ENCODE assay signal across 8 cellular contexts in the genomic region with DNA sequence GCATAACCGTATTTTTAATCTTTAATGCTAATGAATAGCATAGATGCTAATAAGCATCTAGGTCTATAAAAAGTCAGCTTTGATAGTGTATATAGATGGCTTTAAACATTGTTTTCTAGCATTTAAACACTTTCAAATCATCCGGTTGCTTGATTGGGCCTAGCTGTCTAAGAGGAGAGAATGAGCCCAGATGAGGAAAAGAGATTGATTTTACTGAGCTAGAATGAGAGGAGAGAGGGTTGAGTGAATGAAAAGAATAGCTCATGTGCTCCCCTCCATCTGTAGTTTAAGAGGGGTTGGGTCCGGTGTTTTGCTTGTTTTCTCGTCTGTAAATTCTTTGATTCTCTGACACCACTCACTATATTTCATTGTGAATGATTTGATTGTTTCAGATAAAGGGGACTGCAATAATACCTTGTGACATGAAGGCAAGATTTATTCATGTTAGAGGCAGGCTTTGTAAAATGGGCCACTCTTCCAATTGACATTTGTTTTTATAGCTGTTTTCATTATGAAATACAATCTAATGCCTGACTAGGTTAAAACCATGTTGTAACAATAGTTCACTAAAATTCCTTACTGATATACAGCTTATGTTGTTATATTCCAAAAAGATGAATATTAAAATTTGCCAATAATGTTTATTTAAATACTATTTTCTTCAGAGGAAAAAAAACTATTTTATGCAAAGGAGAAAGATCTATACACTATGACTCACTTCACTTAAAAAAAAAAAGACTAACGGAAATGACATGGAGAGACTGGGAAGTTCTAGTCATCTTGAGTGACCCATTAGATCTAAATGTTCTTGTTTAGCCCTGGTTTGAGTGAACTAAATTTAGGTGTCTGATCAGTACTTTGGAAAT. TPM values are rescaled to one million over a fixed set of nuclear protein-coding genes. Genes with fewer than 3 reads are reported as not detected.
A peak's percentile ranks its signal among the peaks of the same experiment; 100 is the strongest.
DNase-seq lines count a peak whose midpoint lies in the region; ATAC-seq and TF ChIP-seq lines count a peak whose summit lies in the region.

No MANE protein-coding gene starts in this region.

- ATAC-seq in psoas muscle: peak; percentile 25 to 66 (median 46)
- no peak for ATAC-seq in HG02840 (IDR thresholded peaks at IDR 0.05; ENCODE audit: low FRiP score, unreplicated experiment)

- H3K4me3 ChIP-seq in epithelial cell of proximal tubule (ENCODE audit: low read depth, low read length): peak overlapping the region; percentile 97
- peak overlapping the region; percentile 99 for H3K4me3 ChIP-seq in psoas muscle
- no peak overlapping the region for H3K4me3 ChIP-seq in prostate gland

- WGBS in psoas muscle, 3 donors: 57 to 73% (median 59%) methylated on average over 5 of the region's 5 CpGs
- WGBS in prostate gland: 31% methylated on average over 5 of the region's 5 CpGs

- no peaks in the 10 kb centered on the region for H3K9me3 ChIP-seq in psoas muscle
- no peaks in the 10 kb centered on the region for H3K9me3 ChIP-seq in prostate gland

- H3K36me3 ChIP-seq in psoas muscle (ENCODE audit: insufficient read depth in 1 of 2, low read depth in 1 of 2): peaks cover 0 to 3% of the 10 kb centered on the region in 2 donors
- no peaks in the 10 kb centered on the region for H3K36me3 ChIP-seq in prostate gland

- in situ Hi-C loops in SK-MEL-5 (cut with HindIII; ENCODE audit: low pct_unique_long_range_greater_than_20kb, low sequenced_read_pairs): no loop called here

- no peak for TF ChIP-seq POLR2A in prostate gland (IDR thresholded peaks at IDR 0.05)

- H3K27ac ChIP-seq in psoas muscle (peak overlapping the region; percentile 77), prostate gland (peak overlapping the region in 1 of 2 donors; percentile 58)

- H3K27me3 ChIP-seq in psoas muscle (ENCODE audit: insufficient read depth in 3 of 3, low read length in 2 of 3) (no peaks in the 10 kb centered on the region), prostate gland (replicated peaks; ENCODE audit: insufficient read depth) (no peaks in the 10 kb centered on the region)

- DNase-seq in GM03348 (ENCODE audit: low spot score) (peak; percentile 40), SK-MEL-5 (ENCODE audit: low read depth, low spot score) (peak; percentile 68), epithelial cell of proximal tubule (ENCODE audit: low read depth) (no peak), psoas muscle (no peak), mucosa of gallbladder (ENCODE audit: low spot score) (no peak), prostate gland (ENCODE audit: low spot score) (no peak)
- DNase-seq in activated CD8-positive, alpha-beta memory T cell treated with anti-CD3 and anti-CD28 coated beads, Interleukin-2, amount 50 U/mL, for 4 hours: no peak

- peaks cover 74% of the 10 kb centered on the region for H3K4me1 ChIP-seq in psoas muscle
- peaks cover 11% of the 10 kb centered on the region for H3K4me1 ChIP-seq in prostate gland (replicated peaks)

- TF ChIP-seq CTCF in epithelial cell of proximal tubule (conservative IDR thresholded peaks at IDR 0.05; ENCODE audit: low read depth, low read length): no peak
- TF ChIP-seq CTCF in psoas muscle (IDR thresholded peaks at IDR 0.05): no peak
- TF ChIP-seq CTCF in prostate gland (IDR thresholded peaks at IDR 0.05): no peak

- intact Hi-C loops in psoas muscle (cut with DNase I): no loop called here
- intact Hi-C loops in prostate gland (cut with DNase I): loop anchor here (5.0 kb wide), 1 partner anchor 59 kb away; no protein-coding TSS in a partner anchor

RNA-seq across cellular contexts. Expression of a gene that starts 3.2 kb away (rescaled TPM):
- 118 and 121 TPM in 2 replicates for total RNA-seq in SK-MEL-5 (2014; rRNA removed; shearing (Covaris generic))
- 66.3 and 77.9 TPM in 2 replicates for polyA plus RNA-seq in SK-MEL-5 (2015; cell fraction: cytosol; rRNA removed)
- 55.0 and 56.7 TPM in 2 replicates for polyA plus RNA-seq in SK-MEL-5 (2015; cell fraction: nucleus; rRNA removed)
- total RNA-seq in epithelial cell of proximal tubule (41.7 and 47.5 TPM in 2 replicates), psoas muscle (100 to 1,000 TPM in 1 of 4 donors, 10 to 100 TPM in 3; 29.7 to 112 (median 56.3) TPM), mucosa of gallbladder (24.0 TPM), prostate gland (10 to 100 TPM; 28.5 to 46.6 TPM)
- 100 to 1,000 TPM in 1 of 3 donors, 10 to 100 TPM in 2; 28.7 to 107 (median 46.1) TPM for polyA plus RNA-seq in psoas muscle

Comparison
In these comparisons a context has a peak if more than half of its experiments do, and no peak if none do; other contexts are left out.
1. DNase-seq: peak in GM03348 (single experiment) and SK-MEL-5 (single experiment); none in epithelial cell of proximal tubule (single experiment), psoas muscle (0 of 2), activated CD8-positive, alpha-beta memory T cell treated with anti-CD3 and anti-CD28 coated beads, Interleukin-2, amount 50 U/mL, for 4 hours (single experiment), mucosa of gallbladder (single experiment) and prostate gland (single experiment).
2. H3K4me3 ChIP-seq: peak in epithelial cell of proximal tubule (single experiment) and psoas muscle (single experiment); none in prostate gland (0 of 2).